Comparison of ENCODE assay signal across 8 cellular contexts in genomic region chr2:106581755-106582430, GRCh38.
A peak's percentile ranks its signal among the peaks of the same experiment; 100 is the strongest.
DNase-seq lines count a peak whose midpoint lies in the region; ATAC-seq and TF ChIP-seq lines count a peak whose summit lies in the region.

No MANE protein-coding gene starts in this region.

- peak overlapping the region; percentile 81 for H3K4me2 ChIP-seq in HCT116 (ENCODE audit: low read length)

- POLR2A ChIA-PET in HCT116 (lab: Charles Lee) = interaction anchor here (0.9 to 1.0 kb wide), 2 partner anchors 18 to 388 kb away, joined by 3 read pairs; no protein-coding TSS in a partner anchor

- no TSS peak for BruUV-seq in HCT116 (replicated peaks; lab: Mats Ljungman, UMichigan)

- H3K4me1 Mint-ChIP-seq in naive B cell (peaks cover 4 to 15% (median 12%) of the 10 kb centered on the region in 3 donors), type B pancreatic cell (ENCODE audit: unreplicated experiment) (peaks cover 32% of the 10 kb centered on the region)

- peak overlapping the region; percentile 43 to 52 for H3K4me3 ChIP-seq in HCT116 (replicated peaks in 1 of 2; ENCODE audit: low read depth in 1 of 2, low read length in 2 of 2)
- H3K4me3 ChIP-seq in epithelial cell of esophagus (ENCODE audit: low read length) = peak overlapping the region; percentile 15

- no peak overlapping the region for H3K9ac ChIP-seq in HCT116 (ENCODE audit: low read length)

- H3K27me3 ChIP-seq in HCT116 (ENCODE audit: insufficient read depth, low read length) = 0 out of 2 replicates have a peak, but pooled peaks cover 5% of the 10 kb centered on the region

- RAD21 ChIA-PET in HCT116 (lab: Charles Lee; ENCODE audit: low non-redundant PET in 1 of 2, low total read pairs in 2 of 2, uncharacterized antibody in 2 of 2, unreplicated experiment in 2 of 2) = interaction anchor here (0.7 to 1.7 kb wide), 5 partner anchors 19 to 663 kb away, joined by 4 to 7 read pairs (median 6); no protein-coding TSS in a partner anchor

- H3K36me3 Mint-ChIP-seq in naive B cell (no peaks in the 10 kb centered on the region), type B pancreatic cell (no peaks in the 10 kb centered on the region)

- H3K9me3 ChIP-seq in HCT116 (ENCODE audit: control insufficient read depth in 1 of 2, insufficient read depth in 1 of 2, low read depth in 1 of 2, low read length in 2 of 2) = no peaks in the 10 kb centered on the region

- H4K20me1 ChIP-seq in HCT116 (ENCODE audit: insufficient read depth) = no peaks in the 10 kb centered on the region

- TF ChIP-seq RAD21 in HCT116 (IDR thresholded peaks at IDR 0.05; ENCODE audit: low read depth) = no peak

- H3K9me2 ChIP-seq in HCT116 (ENCODE audit: insufficient read depth) = no peaks in the 10 kb centered on the region

- no peak overlapping the region for H3K27ac ChIP-seq in HCT116 (ENCODE audit: low read depth, low read length)

- TF ChIP-seq CTCF in HCT116 (IDR thresholded peaks at IDR 0.05 in 2 of 3, conservative IDR thresholded peaks at IDR 0.05 in 1 of 3; ENCODE audit: borderline replicate concordance in 1 of 3, insufficient read depth in 1 of 3, low read depth in 2 of 3, low read length in 2 of 3) (peak in 1 of 3 experiments; percentile 45; a peak in 2 of 6 replicates), epithelial cell of esophagus (IDR thresholded peaks at IDR 0.05; ENCODE audit: insufficient read depth, low read depth, low read length, missing control alignments) (peak; percentile 32), type B pancreatic cell (conservative IDR thresholded peaks at IDR 0.05) (no peak)

- ATAC-seq in HCT116 (peak; percentile 99), naive B cell (ENCODE audit: low read depth in 2 of 2) (peak; percentile 86 to 89)

- CTCF ChIA-PET in HCT116 (lab: Charles Lee) = interaction anchor here (0.6 to 2.0 kb wide), 16 partner anchors 9 to 1678 kb away, joined by 3 to 45 read pairs (median 4); no protein-coding TSS in a partner anchor

- peaks cover 3 to 11% of the 10 kb centered on the region in 2 experiments; a peak in 3 of 4 replicates for H3K4me1 ChIP-seq in HCT116 (ENCODE audit: control insufficient read depth in 1 of 2, insufficient read depth in 2 of 2, low read length in 2 of 2)

- DNase-seq in NCI-H82 (lab: John Stamatoyannopoulos, UW) (peak; percentile 78), NCI-H82 treated with DMSO at 0.1 percent for 48 hours (lab: John Stamatoyannopoulos, UW; ENCODE audit: unreplicated experiment) (no peak), HCT116 (ENCODE audit: low read depth, low spot score) (peak; percentile 45), NCI-H1694 treated with DMSO at 0.1 percent for 48 hours (lab: John Stamatoyannopoulos, UW) (peak; percentile 41), epithelial cell of esophagus (ENCODE audit: low read depth) (peak; percentile 53), naive B cell (peak; percentile 20), type B pancreatic cell (ENCODE audit: extremely low spot score, unreplicated experiment) (no peak)
- DNase-seq in activated CD4-positive, alpha-beta T cell treated with anti-CD3 and anti-CD28 coated beads, Interleukin-2, amount 50 U/mL, for 4 hours = peak; percentile 29 to 31

- H3K27ac Mint-ChIP-seq in naive B cell (peak overlapping the region in 1 of 6 donors; percentile 16), type B pancreatic cell (peak overlapping the region; percentile 75)

- H3K9me3 Mint-ChIP-seq in naive B cell (peaks cover 0 to 6% (median 0%) of the 10 kb centered on the region in 7 donors), type B pancreatic cell (no peaks in the 10 kb centered on the region)

- H2AFZ ChIP-seq in HCT116 (ENCODE audit: low read depth, low read length, poor library complexity, severe bottlenecking) = peak overlapping the region; percentile 86

- H3K4me3 Mint-ChIP-seq in naive B cell = peak overlapping the region; percentile 36 to 95 (median 93)
- H3K4me3 Mint-ChIP-seq in type B pancreatic cell = peak overlapping the region; percentile 94

- peaks cover 29 to 43% (median 42%) of the 10 kb centered on the region in 3 donors for H3K27me3 Mint-ChIP-seq in naive B cell
- H3K27me3 Mint-ChIP-seq in type B pancreatic cell = peaks cover 30% of the 10 kb centered on the region

- TF ChIP-seq POLR2A in HCT116 (IDR thresholded peaks at IDR 0.05; ENCODE audit: borderline replicate concordance, extremely low read depth, insufficient read depth, insufficient read length) = no peak

- H3K79me2 ChIP-seq in HCT116 (ENCODE audit: insufficient read depth, low read length) = no peaks in the 10 kb centered on the region

- H3K36me3 ChIP-seq in HCT116 (ENCODE audit: control insufficient read depth in 1 of 2, insufficient read depth in 2 of 2, low read length in 2 of 2) = no peaks in the 10 kb centered on the region

- intact Hi-C loops in HCT116 (cut with micrococcal nuclease) = loop anchor here (1.0 to 10.0 kb wide), 6 partner anchors 317 to 1295 kb away; no protein-coding TSS in a partner anchor

TF ChIP-seq in HCT116, 20 proteins besides CTCF, POLR2A, EP300 and RAD21:
- TF ChIP-seq EGR1 (IDR thresholded peaks at IDR 0.05; ENCODE audit: low read depth) (0 out of 2 replicates have a peak, but pooled peaks have one; percentile 30), EZH2 (IDR thresholded peaks at IDR 0.05) (no peak)

Comparison
In these comparisons a context has a peak if more than half of its experiments do, and no peak if none do; other contexts are left out.
1. DNase-seq: peak in NCI-H82 (single experiment), HCT116 (single experiment), NCI-H1694 treated with DMSO at 0.1 percent for 48 hours (single experiment), activated CD4-positive, alpha-beta T cell treated with anti-CD3 and anti-CD28 coated beads, Interleukin-2, amount 50 U/mL, for 4 hours (2 of 2), epithelial cell of esophagus (single experiment) and naive B cell (single experiment); none in NCI-H82 treated with DMSO at 0.1 percent for 48 hours (single experiment) and type B pancreatic cell (single experiment).